10 cellular contexts compared by ENCODE assay signal in genomic region chr4:83110970-83111369, GRCh38. TPM values are rescaled to one million over a fixed set of nuclear protein-coding genes. Genes with fewer than 3 reads are reported as not detected.
DNase-seq lines count a peak whose midpoint lies in the region; ATAC-seq and TF ChIP-seq lines count a peak whose summit lies in the region.
"Had no signal": no experiment of that assay in that cellular context is flagged by ENCODE, and none has a peak within 500 bp of the region (broad histone marks: within the 10 kb centered on the region; RNA-seq: fewer than 3 reads in every experiment).

No MANE protein-coding gene starts in this region.

- ATAC-seq in activated T-cell treated with anti-CD3 and anti-CD28 coated beads, Interleukin-2, amount 50 U/mL, for 72 hours (replicated peaks in 1 of 2): no peak
- no peak for ATAC-seq in GM18858 (IDR thresholded peaks at IDR 0.05; ENCODE audit: unreplicated experiment)

- H3K4me3 ChIP-seq in WERI-Rb-1 (ENCODE audit: low read depth, low read length) (no peak overlapping the region), transverse colon (peak overlapping the region in 1 of 4 donors; percentile 64)

- 60 to 70% methylated on average over 1 to 4 of the region's 4 CpGs for WGBS in transverse colon (ENCODE audit: low coverage in 1 of 2), 2 donors

- H3K27me3 ChIP-seq in WERI-Rb-1 (ENCODE audit: insufficient read depth, low read depth, severe bottlenecking): no peaks in the 10 kb centered on the region
- no peaks in the 10 kb centered on the region for H3K27me3 ChIP-seq in transverse colon

- intact Hi-C loops in transverse colon (cut with DNase I; ENCODE audit: low total_unique reads): no loop called here

- no peaks in the 10 kb centered on the region for H3K27me3 Mint-ChIP-seq in activated T-cell treated with anti-CD3 and anti-CD28 coated beads, Interleukin-2, amount 50 U/mL, for 72 hours (ENCODE audit: low read depth)
- H3K27me3 Mint-ChIP-seq in immature natural killer cell (ENCODE audit: low read depth in 3 of 3): peaks cover 13 to 53% (median 49%) of the 10 kb centered on the region in 3 donors

- peak overlapping the region; percentile 86 for H3K27ac Mint-ChIP-seq in activated T-cell treated with anti-CD3 and anti-CD28 coated beads, Interleukin-2, amount 50 U/mL, for 72 hours
- H3K27ac Mint-ChIP-seq in immature natural killer cell: peak overlapping the region; percentile 88 to 98 (median 98)

- peak overlapping the region; percentile 89 for H3K27ac ChIP-seq in WERI-Rb-1
- peak overlapping the region; percentile 81 to 93 (median 88) for H3K27ac ChIP-seq in transverse colon
- H3K27ac ChIP-seq: psoas muscle had no signal

- TF ChIP-seq EP300 in transverse colon (IDR thresholded peaks at IDR 0.05; ENCODE audit: low read depth): no peak

- in situ Hi-C loops in transverse colon (cut with MboI; ENCODE audit: low pct_ligation_motif_present in 1 of 4, low pct_unique_long_range_greater_than_20kb in 1 of 4, low sequenced_read_pairs in 3 of 4): loop anchor here in 1 of 4 donors (25.0 kb wide), 1 partner anchor 526 kb away; no protein-coding TSS in a partner anchor

- peaks cover 56% of the 10 kb centered on the region for H3K4me1 Mint-ChIP-seq in activated T-cell treated with anti-CD3 and anti-CD28 coated beads, Interleukin-2, amount 50 U/mL, for 72 hours (ENCODE audit: low read depth)
- H3K4me1 Mint-ChIP-seq in immature natural killer cell: peaks cover 45 to 62% of the 10 kb centered on the region in 2 donors

- no peaks in the 10 kb centered on the region for H3K9me3 Mint-ChIP-seq in activated T-cell treated with anti-CD3 and anti-CD28 coated beads, Interleukin-2, amount 50 U/mL, for 72 hours
- H3K9me3 Mint-ChIP-seq in immature natural killer cell: no peaks in the 10 kb centered on the region

- H3K36me3 ChIP-seq in WERI-Rb-1: no peaks in the 10 kb centered on the region
- no peaks in the 10 kb centered on the region for H3K36me3 ChIP-seq in transverse colon
- H3K36me3 ChIP-seq: heart left ventricle had no signal

- no peak for DNase-seq in activated T-cell treated with anti-CD3 and anti-CD28 coated beads, Interleukin-2, amount 50 U/mL, for 72 hours
- DNase-seq in activated T-cell treated with anti-CD3 and anti-CD28 coated beads, Interleukin-2, amount 50 U/mL, for 48 hours: no peak
- DNase-seq in WERI-Rb-1: no peak
- DNase-seq in immature natural killer cell: no peak
- no peak for DNase-seq in transverse colon
- no peak for DNase-seq in foreskin melanocyte
- no peak for DNase-seq in NOMO-1 (lab: John Stamatoyannopoulos, UW; ENCODE audit: unreplicated experiment in 2 of 2)

- H3K9me3 ChIP-seq in WERI-Rb-1 (ENCODE audit: severe bottlenecking) (no peaks in the 10 kb centered on the region), transverse colon (no peaks in the 10 kb centered on the region)
- H3K9me3 ChIP-seq: heart left ventricle, psoas muscle had no signal

- no peak for TF ChIP-seq CTCF in WERI-Rb-1 (IDR thresholded peaks at IDR 0.05; ENCODE audit: low read depth, low read length)
- TF ChIP-seq CTCF in transverse colon (IDR thresholded peaks at IDR 0.05): no peak

- peaks cover 2 to 8% of the 10 kb centered on the region in 2 donors for H3K36me3 Mint-ChIP-seq in activated T-cell treated with anti-CD3 and anti-CD28 coated beads, Interleukin-2, amount 50 U/mL, for 72 hours (ENCODE audit: insufficient read depth in 2 of 2)
- peaks cover 40 to 62% (median 43%) of the 10 kb centered on the region in 3 donors for H3K36me3 Mint-ChIP-seq in immature natural killer cell

- peaks cover 0 to 42% (median 27%) of the 10 kb centered on the region in 4 donors for H3K4me1 ChIP-seq in transverse colon

- H3K4me3 Mint-ChIP-seq in activated T-cell treated with anti-CD3 and anti-CD28 coated beads, Interleukin-2, amount 50 U/mL, for 72 hours: peak overlapping the region; percentile 97 to 100
- H3K4me3 Mint-ChIP-seq in immature natural killer cell: peak overlapping the region; percentile 95 to 100 (median 98)

- TF ChIP-seq POLR2A in transverse colon (IDR thresholded peaks at IDR 0.05): no peak

RNA-seq across cellular contexts. Expression of gene PLAC8, which starts 3.6 kb away (rescaled TPM):
- total RNA-seq in activated T-cell treated with anti-CD3 and anti-CD28 coated beads, Interleukin-2, amount 50 U/mL, for 72 hours: 10 to 100 TPM; 48.0 to 49.3 TPM
- polyA plus RNA-seq in immature natural killer cell: 1,000 to 10,000 TPM; 1,450 to 1,724 (median 1,466) TPM
- total RNA-seq in transverse colon: 100 to 1,000 TPM in 3 of 4 donors, 10 to 100 TPM in 1; 27.3 to 569 (median 401) TPM
